In genomic region chr2:142868281-142868762, GRCh38 we compare ENCODE assay signal across 8 cellular contexts. TPM values are rescaled to one million over a fixed set of nuclear protein-coding genes. Genes with fewer than 3 reads are reported as not detected.
DNase-seq lines count a peak whose midpoint lies in the region; ATAC-seq and TF ChIP-seq lines count a peak whose summit lies in the region.

No MANE protein-coding gene starts in this region.

- no peak overlapping the region for H2AK5ac ChIP-seq in mesendoderm (ENCODE audit: low read length)

- no peaks in the 10 kb centered on the region for H3K79me1 ChIP-seq in mesendoderm (ENCODE audit: low read length)

- no peak overlapping the region for H2BK5ac ChIP-seq in mesendoderm (ENCODE audit: low read length)

- H4K8ac ChIP-seq in mesendoderm (ENCODE audit: low read depth, low read length) = no peak overlapping the region

- H3K4me1 Mint-ChIP-seq in activated T-cell treated with anti-CD3 and anti-CD28 coated beads, Interleukin-2, amount 50 U/mL, for 72 hours (ENCODE audit: low read depth) = no peaks in the 10 kb centered on the region

- peak; percentile 54 to 64 for DNase-seq in erythroblast (lab: John Stamatoyannopoulos, UW)
- DNase-seq in prostate gland (ENCODE audit: low spot score) = peak; percentile 14
- DNase-seq in NCI-H2196 (lab: John Stamatoyannopoulos, UW; ENCODE audit: unreplicated experiment) = no peak
- DNase-seq in mesendoderm = no peak
- no peak for DNase-seq in activated T-cell treated with anti-CD3 and anti-CD28 coated beads, Interleukin-2, amount 50 U/mL, for 72 hours
- no peak for DNase-seq in DMS53 (lab: John Stamatoyannopoulos, UW)

- no peak overlapping the region for H2BK15ac ChIP-seq in mesendoderm (replicated peaks; ENCODE audit: low read depth)

- no peaks in the 10 kb centered on the region for H3K36me3 Mint-ChIP-seq in activated T-cell treated with anti-CD3 and anti-CD28 coated beads, Interleukin-2, amount 50 U/mL, for 72 hours (ENCODE audit: insufficient read depth in 2 of 2)

- intact Hi-C loops in prostate gland (cut with DNase I) = no loop called here

- TF ChIP-seq POLR2A in erythroblast (IDR thresholded peaks at IDR 0.05; ENCODE audit: low read length) (peak; percentile 24), prostate gland (IDR thresholded peaks at IDR 0.05) (no peak)

- H3K36me3 ChIP-seq in prostate gland (no peaks in the 10 kb centered on the region), mesendoderm (ENCODE audit: control insufficient read depth, insufficient read depth, low read length) (no peaks in the 10 kb centered on the region)

- no peak overlapping the region for H3K23ac ChIP-seq in mesendoderm (ENCODE audit: low read length)

- no peak overlapping the region for H3K4me2 ChIP-seq in mesendoderm (ENCODE audit: low read length)

- no peaks in the 10 kb centered on the region for H3K9me3 Mint-ChIP-seq in activated T-cell treated with anti-CD3 and anti-CD28 coated beads, Interleukin-2, amount 50 U/mL, for 72 hours

- no peaks in the 10 kb centered on the region for H3K9me3 ChIP-seq in prostate gland

- no peak overlapping the region for H3K27ac Mint-ChIP-seq in activated T-cell treated with anti-CD3 and anti-CD28 coated beads, Interleukin-2, amount 50 U/mL, for 72 hours

- H3K27me3 ChIP-seq in prostate gland (replicated peaks; ENCODE audit: insufficient read depth) = no peaks in the 10 kb centered on the region
- H3K27me3 ChIP-seq in mesendoderm (ENCODE audit: insufficient read depth, low read length, poor library complexity) = no peaks in the 10 kb centered on the region

- H2BK120ac ChIP-seq in mesendoderm (ENCODE audit: low read depth, low read length) = no peak overlapping the region

- 72% methylated on average over 11 of the region's 11 CpGs for WGBS in prostate gland
- no CpG with 5 or more reads among the region's 11 CpGs for WGBS in mesendoderm (ENCODE audit: extremely low coverage, insufficient coverage, low lambda C conversion rate)

- no peaks in the 10 kb centered on the region for H3K4me1 ChIP-seq in prostate gland (replicated peaks)
- no peaks in the 10 kb centered on the region for H3K4me1 ChIP-seq in mesendoderm (ENCODE audit: control insufficient read depth, low read depth, low read length)

- H4K5ac ChIP-seq in mesendoderm (ENCODE audit: low read length) = no peak overlapping the region

- H3K4me3 Mint-ChIP-seq in activated T-cell treated with anti-CD3 and anti-CD28 coated beads, Interleukin-2, amount 50 U/mL, for 72 hours = no peak overlapping the region

- H3K27ac ChIP-seq in prostate gland = no peak overlapping the region
- no peak overlapping the region for H3K27ac ChIP-seq in mesendoderm (ENCODE audit: low read depth, low read length)

- H3K79me2 ChIP-seq in mesendoderm (ENCODE audit: control insufficient read depth, insufficient read depth, low read length) = no peaks in the 10 kb centered on the region

- H3K9ac ChIP-seq in mesendoderm (ENCODE audit: low read length) = no peak overlapping the region

- no peak overlapping the region for H3K4ac ChIP-seq in mesendoderm (ENCODE audit: low read depth, low read length)

- no peak for TF ChIP-seq CTCF in prostate gland (IDR thresholded peaks at IDR 0.05)

- no peak overlapping the region for H3K18ac ChIP-seq in mesendoderm (ENCODE audit: low read length)

- no peak overlapping the region for H3K56ac ChIP-seq in mesendoderm (ENCODE audit: low read length)

- H3K27me3 Mint-ChIP-seq in activated T-cell treated with anti-CD3 and anti-CD28 coated beads, Interleukin-2, amount 50 U/mL, for 72 hours (ENCODE audit: low read depth) = no peaks in the 10 kb centered on the region

- ATAC-seq in GM18867 (IDR thresholded peaks at IDR 0.05; ENCODE audit: unreplicated experiment) = peak; percentile 53
- ATAC-seq in HG03196 (IDR thresholded peaks at IDR 0.05; ENCODE audit: unreplicated experiment) = peak; percentile 32
- ATAC-seq in activated T-cell treated with anti-CD3 and anti-CD28 coated beads, Interleukin-2, amount 50 U/mL, for 72 hours (replicated peaks in 1 of 2) = no peak

- H3K4me3 ChIP-seq in prostate gland (no peak overlapping the region), mesendoderm (ENCODE audit: low read length) (no peak overlapping the region)

RNA-seq across cellular contexts. Expression of gene KYNU, which starts 9.1 kb away (rescaled TPM):
- total RNA-seq in prostate gland = 1 to 10 TPM in 1 of 2 donors, under 1 TPM in 1; 0.34 to 1.1 TPM
- polyA plus RNA-seq in mesendoderm (2013, experiment 1 of 2) = 0.20 TPM
- polyA plus RNA-seq in mesendoderm (2013, experiment 2 of 2) = 0.11 TPM
- total RNA-seq in activated T-cell treated with anti-CD3 and anti-CD28 coated beads, Interleukin-2, amount 50 U/mL, for 72 hours = under 1 TPM; 0.14 to 0.35 TPM

Comparison
In these comparisons a context has a peak if more than half of its experiments do, and no peak if none do; other contexts are left out.
1. ATAC-seq: peak in GM18867 (single experiment) and HG03196 (single experiment); none in activated T-cell treated with anti-CD3 and anti-CD28 coated beads, Interleukin-2, amount 50 U/mL, for 72 hours (0 of 2).
2. DNase-seq: peak in erythroblast (2 of 2) and prostate gland (single experiment); none in NCI-H2196 (single experiment), mesendoderm (single experiment), activated T-cell treated with anti-CD3 and anti-CD28 coated beads, Interleukin-2, amount 50 U/mL, for 72 hours (0 of 2) and DMS53 (single experiment).